12 cellular contexts compared by ENCODE assay signal in the genomic region with DNA sequence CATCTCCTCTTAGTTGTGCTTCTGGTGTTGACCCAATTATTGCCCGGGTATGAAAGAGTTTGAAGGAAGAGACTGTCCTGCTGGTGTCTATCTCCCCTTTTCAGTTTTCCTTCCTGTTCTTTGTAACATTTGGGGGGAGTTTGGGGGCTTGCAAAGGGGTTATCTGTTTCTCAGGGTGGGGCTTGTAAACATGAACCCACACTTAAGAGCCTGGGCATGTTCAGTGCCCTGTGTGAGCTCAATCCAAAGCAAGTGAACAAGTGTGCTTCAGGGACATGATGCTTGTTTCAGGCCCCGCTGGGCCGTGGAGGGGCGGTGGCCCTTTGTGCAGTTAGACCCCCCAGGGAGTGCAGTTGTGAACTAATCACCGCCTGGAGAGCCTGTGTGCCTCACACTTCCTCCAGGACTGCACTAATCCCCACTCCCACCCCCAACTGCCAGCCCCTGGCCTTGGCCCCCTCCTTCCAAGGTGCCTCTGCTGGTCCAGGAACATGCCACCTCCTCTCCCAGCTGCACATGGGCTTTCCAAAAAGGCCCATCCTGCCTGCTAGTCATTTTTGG.
DNase-seq lines count a peak whose midpoint lies in the region; ATAC-seq and TF ChIP-seq lines count a peak whose summit lies in the region.
"Had no signal": no experiment of that assay in that cellular context is flagged by ENCODE, and none has a peak within 500 bp of the region (broad histone marks: within the 10 kb centered on the region; RNA-seq: fewer than 3 reads in every experiment).

No MANE protein-coding gene starts in this region.

- in situ Hi-C loops in GM13977 (cut with MboI; ENCODE audit: low pct_unique_long_range_greater_than_20kb, low sequenced_read_pairs, unreplicated experiment): no loop called here

- peak; percentile 40 for ATAC-seq in stimulated activated naive CD8-positive, alpha-beta T cell treated with anti-CD3 and anti-CD28 coated beads, Interleukin-15, Interleukin-2, amounts not matched to agents 100 U/mL and 50 U/mL, for 24 hours
- ATAC-seq in stimulated activated naive CD8-positive, alpha-beta T cell treated with anti-CD3 and anti-CD28 coated beads, Interleukin-15, amount 100 ng/mL, for 72 hours: no peak
- ATAC-seq in central memory CD8-positive, alpha-beta T cell (replicated peaks; ENCODE audit: extremely low read depth, poor library complexity, severe bottlenecking): no peak
- no peak for ATAC-seq in GM21786 (IDR thresholded peaks at IDR 0.05; ENCODE audit: unreplicated experiment)
- ATAC-seq: CD8-positive, alpha-beta T cell had no signal

- H3K4me1 ChIP-seq in muscle layer of colon (ENCODE audit: insufficient read depth, low read length): peaks cover 74% of the 10 kb centered on the region

- peak overlapping the region; percentile 21 for H3K27ac ChIP-seq in muscle layer of colon (ENCODE audit: low read depth, low read length)

- no peak overlapping the region for H3K4me3 Mint-ChIP-seq in stimulated activated naive CD8-positive, alpha-beta T cell treated with anti-CD3 and anti-CD28 coated beads, Interleukin-15, amount 100 ng/mL, for 72 hours
- H3K4me3 Mint-ChIP-seq in central memory CD8-positive, alpha-beta T cell: no peak overlapping the region
- H3K4me3 Mint-ChIP-seq: activated B cell treated with CpG ODN at 0.5 μM for 24 hours; CD8-positive, alpha-beta T cell had no signal

- H3K27me3 ChIP-seq in muscle layer of colon (ENCODE audit: control insufficient read depth in 1 of 2, insufficient read depth in 2 of 2, low read length in 2 of 2): no peaks in the 10 kb centered on the region
- H3K27me3 ChIP-seq: pancreas had no signal

- peak overlapping the region in 1 of 2 donors; percentile 76 for H3K27ac Mint-ChIP-seq in stimulated activated naive CD8-positive, alpha-beta T cell treated with anti-CD3 and anti-CD28 coated beads, Interleukin-15, amount 100 ng/mL, for 72 hours
- peak overlapping the region; percentile 47 for H3K27ac Mint-ChIP-seq in central memory CD8-positive, alpha-beta T cell (ENCODE audit: low read depth)
- H3K27ac Mint-ChIP-seq: activated B cell treated with CpG ODN at 0.5 μM for 24 hours; CD8-positive, alpha-beta T cell had no signal

- H3K4me1 Mint-ChIP-seq in stimulated activated naive CD8-positive, alpha-beta T cell treated with anti-CD3 and anti-CD28 coated beads, Interleukin-15, amount 100 ng/mL, for 72 hours: peaks cover 68% of the 10 kb centered on the region
- H3K4me1 Mint-ChIP-seq in central memory CD8-positive, alpha-beta T cell: peaks cover 51% of the 10 kb centered on the region

- no peaks in the 10 kb centered on the region for H3K36me3 ChIP-seq in muscle layer of colon (ENCODE audit: insufficient read depth, low read length)
- H3K36me3 ChIP-seq: pancreas had no signal

- H3K9me3 Mint-ChIP-seq in stimulated activated naive CD8-positive, alpha-beta T cell treated with anti-CD3 and anti-CD28 coated beads, Interleukin-15, amount 100 ng/mL, for 72 hours: no peaks in the 10 kb centered on the region
- H3K9me3 Mint-ChIP-seq in central memory CD8-positive, alpha-beta T cell: no peaks in the 10 kb centered on the region
- H3K9me3 Mint-ChIP-seq: activated B cell treated with CpG ODN at 0.5 μM for 24 hours; CD8-positive, alpha-beta T cell had no signal

- DNase-seq in stimulated activated naive CD8-positive, alpha-beta T cell treated with anti-CD3 and anti-CD28 coated beads, Interleukin-15, Interleukin-2, amounts not matched to agents 100 U/mL and 50 U/mL, for 24 hours: no peak
- DNase-seq in stimulated activated naive CD8-positive, alpha-beta T cell treated with anti-CD3 and anti-CD28 coated beads, Interleukin-15, amount 100 ng/mL, for 72 hours: no peak
- no peak for DNase-seq in central memory CD8-positive, alpha-beta T cell (ENCODE audit: low spot score in 2 of 2)
- DNase-seq in CD1c-positive myeloid dendritic cell (ENCODE audit: extremely low spot score): no peak
- no peak for DNase-seq in GM13977 (ENCODE audit: low spot score)
- DNase-seq in stimulated activated CD8-positive, alpha-beta memory T cell treated with anti-CD3 and anti-CD28 coated beads, Interleukin-4, amount 100 ng/mL, for 48 hours: no peak
- DNase-seq: activated B cell treated with CpG ODN at 0.5 μM for 24 hours; activated naive CD4-positive, alpha-beta T cell; CD8-positive, alpha-beta T cell; pancreas had no signal

- H3K9me3 ChIP-seq in muscle layer of colon (ENCODE audit: low read length): no peaks in the 10 kb centered on the region
- H3K9me3 ChIP-seq: pancreas had no signal

- no peak overlapping the region for H3K9ac ChIP-seq in muscle layer of colon (ENCODE audit: low read length)

- peaks cover 3% of the 10 kb centered on the region for H3K36me3 Mint-ChIP-seq in central memory CD8-positive, alpha-beta T cell (ENCODE audit: insufficient read depth)

- no peak overlapping the region for H3K4me3 ChIP-seq in muscle layer of colon (ENCODE audit: low read depth in 1 of 2, low read length in 2 of 2)
- H3K4me3 ChIP-seq: pancreas had no signal

- no peak for TF ChIP-seq CTCF in GM13977 (IDR thresholded peaks at IDR 0.05; ENCODE audit: extremely low read depth, insufficient read depth, missing control alignments)

- no peaks in the 10 kb centered on the region for H3K27me3 Mint-ChIP-seq in stimulated activated naive CD8-positive, alpha-beta T cell treated with anti-CD3 and anti-CD28 coated beads, Interleukin-15, amount 100 ng/mL, for 72 hours
- no peaks in the 10 kb centered on the region for H3K27me3 Mint-ChIP-seq in central memory CD8-positive, alpha-beta T cell
- H3K27me3 Mint-ChIP-seq: activated B cell treated with CpG ODN at 0.5 μM for 24 hours had no signal
